28 cellular contexts compared by ENCODE assay signal in the genomic region with DNA sequence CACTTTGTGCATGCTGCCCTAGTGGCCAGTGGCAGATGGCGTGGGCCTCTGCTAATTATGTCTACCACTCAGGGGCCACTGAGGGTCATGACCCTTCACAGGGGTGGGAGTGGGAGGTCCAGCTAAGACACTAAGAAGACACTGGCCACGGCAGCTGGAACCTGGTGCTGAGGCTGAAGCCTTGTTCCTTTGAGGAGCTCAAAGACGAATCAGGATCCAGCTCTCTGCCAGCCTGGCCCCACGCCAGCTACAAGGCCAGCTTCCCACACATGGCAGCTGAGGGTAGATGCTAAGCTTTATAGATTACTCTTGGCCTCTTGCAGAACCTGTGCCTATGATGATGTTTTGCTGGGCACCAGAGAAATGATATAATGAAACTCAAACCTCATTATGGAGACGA.
DNase-seq lines count a peak whose midpoint lies in the region; TF ChIP-seq lines count a peak whose summit lies in the region.
"Had no signal": no experiment of that assay in that cellular context is flagged by ENCODE, and none has a peak within 500 bp of the region (broad histone marks: within the 10 kb centered on the region; RNA-seq: fewer than 3 reads in every experiment).

No MANE protein-coding gene starts in this region.

- H3K36me3 Mint-ChIP-seq in activated CD4-positive, alpha-beta T cell treated with anti-CD3 and anti-CD28 coated beads, Interleukin-2, amount 10 ng/mL, durations not matched to agents 7 days and 5 days (ENCODE audit: low read depth), result no peaks in the 10 kb centered on the region
- H3K36me3 Mint-ChIP-seq: activated naive CD4-positive, alpha-beta T cell treated with anti-CD3 and anti-CD28 coated beads, Interleukin-2, amount 50 U/mL, for 72 hours; CD8-positive, alpha-beta memory T cell; stimulated activated effector memory CD8-positive, alpha-beta T cell treated with anti-CD3 and anti-CD28 coated beads, Interleukin-12 subunit alpha, Interleukin-12 subunit beta, amount 100 ng/mL, for 72 hours had no signal

- no peak for TF ChIP-seq CTCF in spleen (IDR thresholded peaks at IDR 0.05 in 8 of 11, conservative IDR thresholded peaks at IDR 0.05 in 3 of 11)

- DNase-seq in NCI-H2196 (lab: John Stamatoyannopoulos, UW; ENCODE audit: unreplicated experiment), result peak; percentile 32
- DNase-seq in NCI-H2196 treated with DMSO at 0.1 percent for 48 hours (lab: John Stamatoyannopoulos, UW; ENCODE audit: unreplicated experiment), result no peak
- peak; percentile 64 for DNase-seq in D341Med (ENCODE audit: low spot score)
- peak; percentile 46 for DNase-seq in cerebellar cortex (ENCODE audit: low spot score)
- peak; percentile 43 for DNase-seq in spleen
- no peak for DNase-seq in inferior parietal cortex (ENCODE audit: extremely low spot score)
- DNase-seq in ecto neural progenitor cell (ENCODE audit: low spot score), result no peak
- no peak for DNase-seq in activated CD4-positive, alpha-beta T cell treated with anti-CD3 and anti-CD28 coated beads, Interleukin-2, amount 10 ng/mL, durations not matched to agents 7 days and 5 days
- DNase-seq: activated CD8-positive, alpha-beta T cell treated with anti-CD3 and anti-CD28 coated beads, Interleukin-2, amount 10 ng/mL, durations not matched to agents 7 days and 5 days; CD8-positive, alpha-beta memory T cell; foreskin keratinocyte; HFFc6; KG1; mammary epithelial cell; MM.1S; NCI-H1436 treated with DMSO at 0.1 percent for 48 hours; NCI-H2171; NCI-H774; OCI-M1; right cardiac atrium; stimulated activated CD4-positive, alpha-beta T cell treated with anti-CD3 and anti-CD28 coated beads, Interleukin-4, amount 100 ng/mL, for 24 hours had no signal

- intact Hi-C loops in spleen (cut with DNase I; ENCODE audit: low total_unique reads), result no loop called here

- no peak overlapping the region for H3K27ac ChIP-seq in spleen
- H3K27ac ChIP-seq: esophagus muscularis mucosa, foreskin keratinocyte, pancreas had no signal

- H3K36me3 ChIP-seq in spleen, result no peaks in the 10 kb centered on the region
- H3K36me3 ChIP-seq: esophagus muscularis mucosa, pancreas had no signal

- H3K9me3 Mint-ChIP-seq in activated CD4-positive, alpha-beta T cell treated with anti-CD3 and anti-CD28 coated beads, Interleukin-2, amount 10 ng/mL, durations not matched to agents 7 days and 5 days, result no peaks in the 10 kb centered on the region
- H3K9me3 Mint-ChIP-seq: activated naive CD4-positive, alpha-beta T cell treated with anti-CD3 and anti-CD28 coated beads, Interleukin-2, amount 50 U/mL, for 72 hours; activated T-helper 2 cell treated with anti-CD3 and anti-CD28 coated beads, Interferon-gamma antibody, Interleukin-2, Interleukin-4, amounts not matched to agents 10 μg/mL and 5 μg/mL and 100 μg/mL, durations not matched to agents 14 hours and 24 hours and 36 hours; CD8-positive, alpha-beta memory T cell; HFFc6; stimulated activated effector memory CD8-positive, alpha-beta T cell treated with anti-CD3 and anti-CD28 coated beads, Interleukin-12 subunit alpha, Interleukin-12 subunit beta, amount 100 ng/mL, for 72 hours had no signal

- no peaks in the 10 kb centered on the region for H3K27me3 ChIP-seq in spleen (replicated peaks in 1 of 7)
- H3K27me3 ChIP-seq: esophagus muscularis mucosa, foreskin keratinocyte, pancreas had no signal

- H3K27ac Mint-ChIP-seq in activated CD4-positive, alpha-beta T cell treated with anti-CD3 and anti-CD28 coated beads, Interleukin-2, amount 10 ng/mL, durations not matched to agents 7 days and 5 days, result no peak overlapping the region
- H3K27ac Mint-ChIP-seq: activated CD8-positive, alpha-beta T cell treated with anti-CD3 and anti-CD28 coated beads, Interleukin-2, amount 10 ng/mL, durations not matched to agents 7 days and 5 days; activated T-helper 2 cell treated with anti-CD3 and anti-CD28 coated beads, Interferon-gamma antibody, Interleukin-2, Interleukin-4, amounts not matched to agents 10 μg/mL and 5 μg/mL and 100 μg/mL, durations not matched to agents 14 hours and 24 hours and 36 hours; B cell; HFFc6; stimulated activated effector memory CD8-positive, alpha-beta T cell treated with anti-CD3 and anti-CD28 coated beads, Interleukin-12 subunit alpha, Interleukin-12 subunit beta, amount 100 ng/mL, for 72 hours had no signal

- no peaks in the 10 kb centered on the region for H3K27me3 Mint-ChIP-seq in activated CD4-positive, alpha-beta T cell treated with anti-CD3 and anti-CD28 coated beads, Interleukin-2, amount 10 ng/mL, durations not matched to agents 7 days and 5 days

- POLR2A ChIA-PET in activated CD4-positive, alpha-beta T cell treated with anti-CD3 and anti-CD28 coated beads, Interleukin-2, amount 10 ng/mL, durations not matched to agents 7 days and 5 days (lab: Charles Lee), result no interaction called here

- CTCF ChIA-PET in activated CD4-positive, alpha-beta T cell treated with anti-CD3 and anti-CD28 coated beads, Interleukin-2, amount 10 ng/mL, durations not matched to agents 7 days and 5 days (lab: Charles Lee), result no interaction called here

- H3K4me1 ChIP-seq in spleen, result peaks cover 0 to 6% (median 0%) of the 10 kb centered on the region in 6 donors
- H3K4me1 ChIP-seq: esophagus muscularis mucosa, foreskin keratinocyte, pancreas had no signal

- no peak for TF ChIP-seq POLR2A in spleen (IDR thresholded peaks at IDR 0.05)

- 70 to 89% (median 78%) methylated on average over 2 to 5 of the region's 5 CpGs for WGBS in spleen, 5 donors

- no peaks in the 10 kb centered on the region for H3K9me3 ChIP-seq in spleen
- H3K9me3 ChIP-seq: esophagus muscularis mucosa, pancreas had no signal

- H3K4me3 Mint-ChIP-seq in activated CD4-positive, alpha-beta T cell treated with anti-CD3 and anti-CD28 coated beads, Interleukin-2, amount 10 ng/mL, durations not matched to agents 7 days and 5 days, result no peak overlapping the region
- H3K4me3 Mint-ChIP-seq: activated CD8-positive, alpha-beta T cell treated with anti-CD3 and anti-CD28 coated beads, Interleukin-2, amount 10 ng/mL, durations not matched to agents 7 days and 5 days; B cell; CD8-positive, alpha-beta memory T cell; HFFc6; neural crest cell; stimulated activated effector memory CD8-positive, alpha-beta T cell treated with anti-CD3 and anti-CD28 coated beads, Interleukin-12 subunit alpha, Interleukin-12 subunit beta, amount 100 ng/mL, for 72 hours had no signal

- no peaks in the 10 kb centered on the region for H3K4me1 Mint-ChIP-seq in activated CD4-positive, alpha-beta T cell treated with anti-CD3 and anti-CD28 coated beads, Interleukin-2, amount 10 ng/mL, durations not matched to agents 7 days and 5 days
- H3K4me1 Mint-ChIP-seq: B cell; neural crest cell; stimulated activated effector memory CD8-positive, alpha-beta T cell treated with anti-CD3 and anti-CD28 coated beads, Interleukin-12 subunit alpha, Interleukin-12 subunit beta, amount 100 ng/mL, for 72 hours had no signal

- H3K4me3 ChIP-seq in spleen, result no peak overlapping the region
- H3K4me3 ChIP-seq: esophagus muscularis mucosa, pancreas had no signal

Comparison
In these comparisons a context has a peak if more than half of its experiments do, and no peak if none do; other contexts are left out.
1. DNase-seq: peak in NCI-H2196 (single experiment), D341Med (single experiment), cerebellar cortex (single experiment) and spleen (single experiment); none in NCI-H2196 treated with DMSO at 0.1 percent for 48 hours (single experiment), inferior parietal cortex (single experiment), ecto neural progenitor cell (single experiment) and activated CD4-positive, alpha-beta T cell treated with anti-CD3 and anti-CD28 coated beads, Interleukin-2, amount 10 ng/mL, durations not matched to agents 7 days and 5 days (single experiment).